8 cellular contexts compared by ENCODE assay signal in genomic region chr20:30290361-30291063, GRCh38.
DNase-seq lines count a peak whose midpoint lies in the region; ATAC-seq and TF ChIP-seq lines count a peak whose summit lies in the region.
"Not testable (repeated sequence)": the region's sequence is repeated elsewhere in the genome, so short reads cannot be mapped to it uniquely, and the experiment has no call there.

No MANE protein-coding gene starts in this region.

- H3K4me3 ChIP-seq in iPS-18a (ENCODE audit: low read length) (peak overlapping the region; percentile 43), upper lobe of right lung (peak overlapping the region; percentile 48)

- H3K9me3 Mint-ChIP-seq in activated CD4-positive, alpha-beta memory T cell treated with anti-CD3 and anti-CD28 coated beads, Interleukin-2, amount 10 ng/mL, durations not matched to agents 7 days and 5 days: not testable (repeated sequence)

- ATAC-seq in HG02884 (IDR thresholded peaks at IDR 0.05; ENCODE audit: unreplicated experiment): peak; percentile 63
- ATAC-seq in upper lobe of right lung: peak; percentile 75

- POLR2A ChIA-PET in activated CD4-positive, alpha-beta memory T cell treated with anti-CD3 and anti-CD28 coated beads, Interleukin-2, amount 10 ng/mL, durations not matched to agents 7 days and 5 days (lab: Charles Lee): interaction anchor here (1.1 kb wide), 1 partner anchor 87 kb away, joined by 3 read pairs; no protein-coding TSS in a partner anchor

- TF ChIP-seq CTCF in upper lobe of right lung (IDR thresholded peaks at IDR 0.05): not testable (repeated sequence)

- H3K27ac ChIP-seq in iPS-18a (ENCODE audit: low read length): not testable (repeated sequence)
- H3K27ac ChIP-seq in upper lobe of right lung: peak overlapping the region; percentile 73

- H3K4me1 ChIP-seq in ES-I3 (ENCODE audit: insufficient read depth, low read length); iPS-18a (ENCODE audit: control insufficient read depth, low read depth, low read length); upper lobe of right lung: not testable (repeated sequence)

- CTCF ChIA-PET in activated CD4-positive, alpha-beta memory T cell treated with anti-CD3 and anti-CD28 coated beads, Interleukin-2, amount 10 ng/mL, durations not matched to agents 7 days and 5 days (lab: Charles Lee): interaction anchor here (1.3 kb wide), 1 partner anchor 59 kb away, joined by 3 read pairs; no protein-coding TSS in a partner anchor

- H3K9ac ChIP-seq in ES-I3 (ENCODE audit: low read depth, low read length): peak overlapping the region; percentile 20; the same call in 1 of the 2 replicates
- not testable (repeated sequence) for H3K9ac ChIP-seq in iPS-18a (ENCODE audit: low read length)

- H3K27me3 ChIP-seq in iPS-18a (ENCODE audit: control insufficient read depth, insufficient read depth, low read length); upper lobe of right lung: not testable (repeated sequence)

- peak overlapping the region; percentile 77 for H3K4me3 Mint-ChIP-seq in activated CD4-positive, alpha-beta memory T cell treated with anti-CD3 and anti-CD28 coated beads, Interleukin-2, amount 10 ng/mL, durations not matched to agents 7 days and 5 days

- H3K36me3 ChIP-seq in ES-I3 (ENCODE audit: insufficient read depth, low read length); iPS-18a (ENCODE audit: control insufficient read depth, low read depth, low read length); upper lobe of right lung: not testable (repeated sequence)

- DNase-seq in NCI-H526 treated with DMSO at 0.1 percent for 48 hours (lab: John Stamatoyannopoulos, UW) (peak; percentile 43), cerebellar cortex (ENCODE audit: low spot score) (peak; percentile 52), pons (ENCODE audit: low spot score) (peak; percentile 22)
- peak; percentile 40 for DNase-seq in activated CD4-positive, alpha-beta memory T cell treated with anti-CD3 and anti-CD28 coated beads, Interleukin-2, amount 10 ng/mL, durations not matched to agents 7 days and 5 days
- DNase-seq in upper lobe of right lung: not testable (repeated sequence)

- not testable (repeated sequence) for H3K27me3 Mint-ChIP-seq in activated CD4-positive, alpha-beta memory T cell treated with anti-CD3 and anti-CD28 coated beads, Interleukin-2, amount 10 ng/mL, durations not matched to agents 7 days and 5 days

- not testable (repeated sequence) for H3K36me3 Mint-ChIP-seq in activated CD4-positive, alpha-beta memory T cell treated with anti-CD3 and anti-CD28 coated beads, Interleukin-2, amount 10 ng/mL, durations not matched to agents 7 days and 5 days (ENCODE audit: low read depth)

- intact Hi-C loops in upper lobe of right lung (cut with DNase I): not testable (repeated sequence)

- peaks cover 15% of the 10 kb centered on the region for H3K4me1 Mint-ChIP-seq in activated CD4-positive, alpha-beta memory T cell treated with anti-CD3 and anti-CD28 coated beads, Interleukin-2, amount 10 ng/mL, durations not matched to agents 7 days and 5 days

- H3K27ac Mint-ChIP-seq in activated CD4-positive, alpha-beta memory T cell treated with anti-CD3 and anti-CD28 coated beads, Interleukin-2, amount 10 ng/mL, durations not matched to agents 7 days and 5 days: peak overlapping the region; percentile 75

- not testable (repeated sequence) for H3K9me3 ChIP-seq in ES-I3 (ENCODE audit: control insufficient read depth, insufficient read depth, low read length); iPS-18a (ENCODE audit: control insufficient read depth, low read depth, low read length); upper lobe of right lung
